ENCODE assay signal across 21 cellular contexts in genomic region chr16:22035094-22035675, GRCh38. TPM values are rescaled to one million over a fixed set of nuclear protein-coding genes. Genes with fewer than 3 reads are reported as not detected.
DNase-seq lines count a peak whose midpoint lies in the region; ATAC-seq and TF ChIP-seq lines count a peak whose summit lies in the region.
"Had no signal": no experiment of that assay in that cellular context is flagged by ENCODE, and none has a peak within 500 bp of the region (broad histone marks: within the 10 kb centered on the region; RNA-seq: fewer than 3 reads in every experiment).

No MANE protein-coding gene starts in this region.

- no peak overlapping the region for H3K4me3 Mint-ChIP-seq in activated CD4-positive, alpha-beta T cell treated with anti-CD3 and anti-CD28 coated beads, Interleukin-2, amount 10 ng/mL, durations not matched to agents 24 days and 14 days

- 79 to 83% methylated on average over 5 of the region's 5 CpGs for WGBS in esophagus squamous epithelium, 2 donors

- H3K4me1 Mint-ChIP-seq in activated CD4-positive, alpha-beta T cell treated with anti-CD3 and anti-CD28 coated beads, Interleukin-2, amount 10 ng/mL, durations not matched to agents 24 days and 14 days = peaks cover 20% of the 10 kb centered on the region

- H3K36me3 ChIP-seq in lower lobe of right lung = peaks cover 6% of the 10 kb centered on the region
- H3K36me3 ChIP-seq in esophagus squamous epithelium = peaks cover 0 to 24% (median 0%) of the 10 kb centered on the region in 3 donors
- H3K36me3 ChIP-seq: HAP-1, thoracic aorta had no signal

- H3K9me3 Mint-ChIP-seq in activated CD4-positive, alpha-beta T cell treated with anti-CD3 and anti-CD28 coated beads, Interleukin-2, amount 10 ng/mL, durations not matched to agents 24 days and 14 days = peaks cover 3% of the 10 kb centered on the region

- no peak for TF ChIP-seq CTCF in GM13976 (IDR thresholded peaks at IDR 0.05; ENCODE audit: borderline replicate concordance, control extremely low read depth, extremely low read depth, insufficient read depth, missing control alignments)
- no peak for TF ChIP-seq CTCF in HL-60 (IDR thresholded peaks at IDR 0.05; ENCODE audit: insufficient read depth, low read length)
- no peak for TF ChIP-seq CTCF in lower lobe of right lung (IDR thresholded peaks at IDR 0.05)
- TF ChIP-seq CTCF in esophagus squamous epithelium (IDR thresholded peaks at IDR 0.05) = no peak

- H3K36me3 Mint-ChIP-seq in activated CD4-positive, alpha-beta T cell treated with anti-CD3 and anti-CD28 coated beads, Interleukin-2, amount 10 ng/mL, durations not matched to agents 24 days and 14 days (ENCODE audit: low read depth) = peaks cover 35% of the 10 kb centered on the region

- no peaks in the 10 kb centered on the region for H3K9me3 ChIP-seq in lower lobe of right lung
- no peaks in the 10 kb centered on the region for H3K9me3 ChIP-seq in esophagus squamous epithelium
- H3K9me3 ChIP-seq: HAP-1, thoracic aorta had no signal

- no peaks in the 10 kb centered on the region for H3K27me3 Mint-ChIP-seq in activated CD4-positive, alpha-beta T cell treated with anti-CD3 and anti-CD28 coated beads, Interleukin-2, amount 10 ng/mL, durations not matched to agents 24 days and 14 days

- in situ Hi-C loops in GM13976 (cut with MboI; ENCODE audit: low sequenced_read_pairs, unreplicated experiment) = no loop called here

- intact Hi-C loops in activated CD4-positive, alpha-beta T cell treated with anti-CD3 and anti-CD28 coated beads, Interleukin-2, amount 10 ng/mL, durations not matched to agents 24 days and 14 days (cut with micrococcal nuclease) = no loop called here
- intact Hi-C loops in lower lobe of right lung (cut with DNase I) = no loop called here
- intact Hi-C loops in esophagus squamous epithelium (cut with DNase I) = no loop called here

- H3K27ac ChIP-seq in HL-60 (replicated peaks) (peak overlapping the region; percentile 35; the same call in 1 of the 2 replicates), lower lobe of right lung (no peak overlapping the region), esophagus squamous epithelium (no peak overlapping the region)
- H3K27ac ChIP-seq: thoracic aorta, VCaP had no signal

- peak; percentile 61 for DNase-seq in activated CD4-positive, alpha-beta T cell treated with anti-CD3 and anti-CD28 coated beads, Interleukin-2, amount 10 ng/mL, durations not matched to agents 24 days and 14 days
- no peak for DNase-seq in activated CD4-positive, alpha-beta T cell treated with anti-CD3 and anti-CD28 coated beads, Interleukin-2, amount 50 U/mL, for 48 hours
- DNase-seq in GM13976 (ENCODE audit: low spot score) = peak; percentile 47
- DNase-seq in HL-60 (ENCODE audit: low read depth in 1 of 2, low spot score in 1 of 2) = peak in 1 of 2 experiments; percentile 18
- DNase-seq in lower lobe of right lung = no peak
- no peak for DNase-seq in NCI-H146 treated with DMSO at 0.1 percent for 48 hours (lab: John Stamatoyannopoulos, UW; ENCODE audit: unreplicated experiment)
- no peak for DNase-seq in esophagus squamous epithelium (lab: John Stamatoyannopoulos, UW)
- DNase-seq in AG08396 (ENCODE audit: low spot score) = no peak
- DNase-seq: ACHN; activated CD8-positive, alpha-beta memory T cell treated with anti-CD3 and anti-CD28 coated beads, Interleukin-2, amount 50 U/mL, for 4 hours; caudate nucleus; COR-L47; effector CD8-positive, alpha-beta T cell; KBM-7; NCI-H226 had no signal

- TF ChIP-seq POLR2A in esophagus squamous epithelium (IDR thresholded peaks at IDR 0.05) = no peak

- peak; percentile 11 to 55 for ATAC-seq in lower lobe of right lung

- H3K4me3 ChIP-seq in HL-60 (replicated peaks; ENCODE audit: insufficient read depth, low read length) = no peak overlapping the region
- H3K4me3 ChIP-seq in lower lobe of right lung = no peak overlapping the region
- no peak overlapping the region for H3K4me3 ChIP-seq in esophagus squamous epithelium
- H3K4me3 ChIP-seq: HAP-1, thoracic aorta had no signal

- H3K27me3 ChIP-seq in HL-60 (ENCODE audit: insufficient read depth, poor library complexity, severe bottlenecking) = no peaks in the 10 kb centered on the region
- no peaks in the 10 kb centered on the region for H3K27me3 ChIP-seq in lower lobe of right lung (ENCODE audit: low read depth)
- no peaks in the 10 kb centered on the region for H3K27me3 ChIP-seq in esophagus squamous epithelium

- H3K4me1 ChIP-seq in lower lobe of right lung = peaks cover 3% of the 10 kb centered on the region
- no peaks in the 10 kb centered on the region for H3K4me1 ChIP-seq in esophagus squamous epithelium
- H3K4me1 ChIP-seq: HAP-1 had no signal

- peak overlapping the region; percentile 18 for H3K27ac Mint-ChIP-seq in activated CD4-positive, alpha-beta T cell treated with anti-CD3 and anti-CD28 coated beads, Interleukin-2, amount 10 ng/mL, durations not matched to agents 24 days and 14 days

RNA-seq across cellular contexts. Expression of gene MOSMO, which starts 27.3 kb away (rescaled TPM):
- 13.6 and 14.4 TPM in 2 replicates for total RNA-seq in activated CD4-positive, alpha-beta T cell treated with anti-CD3 and anti-CD28 coated beads, Interleukin-2, amount 10 ng/mL, durations not matched to agents 24 days and 14 days
- total RNA-seq in lower lobe of right lung (15.4 TPM), esophagus squamous epithelium (10 to 100 TPM in 2 of 4 donors, 1 to 10 TPM in 2; 4.5 to 18.9 (median 12.5) TPM)

RNA-seq across cellular contexts. Expression of gene PDZD9, which starts 34.3 kb away (rescaled TPM):
- total RNA-seq in activated CD4-positive, alpha-beta T cell treated with anti-CD3 and anti-CD28 coated beads, Interleukin-2, amount 10 ng/mL, durations not matched to agents 24 days and 14 days = not detected in 2 replicates
- not detected for total RNA-seq in lower lobe of right lung
- not detected for total RNA-seq in esophagus squamous epithelium
- total RNA-seq: fibroblast of villous mesenchyme, lower leg skin, SK-MEL-5, thoracic aorta had no signal

RNA-seq across cellular contexts. Expression of gene VWA3A, which starts 57.2 kb away (rescaled TPM):
- total RNA-seq in activated CD4-positive, alpha-beta T cell treated with anti-CD3 and anti-CD28 coated beads, Interleukin-2, amount 10 ng/mL, durations not matched to agents 24 days and 14 days = 0.19 TPM in 1 of 2 replicates, not detected in the other
- 12.3 TPM for total RNA-seq in lower lobe of right lung
- not detected for total RNA-seq in esophagus squamous epithelium
- total RNA-seq: SK-MEL-5 had no signal

Comparison
In these comparisons a context has a peak if more than half of its experiments do, and no peak if none do; other contexts are left out.
1. DNase-seq: peak in activated CD4-positive, alpha-beta T cell treated with anti-CD3 and anti-CD28 coated beads, Interleukin-2, amount 10 ng/mL, durations not matched to agents 24 days and 14 days (single experiment) and GM13976 (single experiment); none in activated CD4-positive, alpha-beta T cell treated with anti-CD3 and anti-CD28 coated beads, Interleukin-2, amount 50 U/mL, for 48 hours (0 of 2), lower lobe of right lung (single experiment), NCI-H146 treated with DMSO at 0.1 percent for 48 hours (single experiment), esophagus squamous epithelium (single experiment) and AG08396 (single experiment).
2. RNA of gene VWA3A, which starts 57.2 kb away (total RNA-seq): 12.3 TPM in lower lobe of right lung (single experiment); 0.19 TPM in activated CD4-positive, alpha-beta T cell treated with anti-CD3 and anti-CD28 coated beads, Interleukin-2, amount 10 ng/mL, durations not matched to agents 24 days and 14 days and not detected in esophagus squamous epithelium; every median in the first group is over 10 times any median in the second.